ENCODE assay signal across 1 cellular context in the genomic region with DNA sequence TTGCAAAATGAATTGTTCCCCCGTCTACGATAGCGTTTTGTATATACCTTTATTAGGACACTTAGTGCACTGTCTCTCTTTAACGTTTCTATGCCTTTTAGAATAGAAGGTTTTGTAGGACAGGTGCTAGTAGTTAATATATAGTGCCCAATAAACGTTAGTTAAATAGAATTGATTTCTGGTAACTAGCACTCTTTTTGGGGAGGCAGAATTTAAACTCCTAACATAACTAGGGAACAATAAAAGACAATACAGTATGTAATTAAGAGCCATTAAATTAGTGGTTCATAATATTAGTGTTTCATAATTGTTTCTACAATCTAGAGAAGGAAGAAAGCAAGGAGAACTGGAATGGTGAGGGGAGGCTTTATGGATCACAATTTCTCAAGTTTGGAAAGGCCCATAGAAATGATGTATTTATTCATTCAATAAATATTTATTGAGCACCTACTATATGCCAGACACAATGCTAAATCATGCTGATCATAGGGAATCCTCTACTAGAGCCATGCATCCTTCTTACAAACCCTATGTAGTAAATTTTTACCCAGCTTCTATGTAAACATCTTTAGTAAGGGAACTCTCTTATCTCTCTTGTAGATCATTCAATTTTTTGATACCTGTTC.
TF ChIP-seq lines count a peak whose summit lies in the region.

No MANE protein-coding gene starts in this region.

TF ChIP-seq in HCT116, 20 proteins besides CTCF, POLR2A, EP300 and RAD21:
- TF ChIP-seq, protein P1, sequence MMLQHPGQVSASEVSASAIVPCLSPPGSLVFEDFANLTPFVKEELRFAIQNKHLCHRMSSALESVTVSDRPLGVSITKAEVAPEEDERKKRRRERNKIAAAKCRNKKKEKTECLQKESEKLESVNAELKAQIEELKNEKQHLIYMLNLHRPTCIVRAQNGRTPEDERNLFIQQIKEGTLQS (IDR thresholded peaks at IDR 0.05) = no peak
- TF ChIP-seq, protein P2, sequence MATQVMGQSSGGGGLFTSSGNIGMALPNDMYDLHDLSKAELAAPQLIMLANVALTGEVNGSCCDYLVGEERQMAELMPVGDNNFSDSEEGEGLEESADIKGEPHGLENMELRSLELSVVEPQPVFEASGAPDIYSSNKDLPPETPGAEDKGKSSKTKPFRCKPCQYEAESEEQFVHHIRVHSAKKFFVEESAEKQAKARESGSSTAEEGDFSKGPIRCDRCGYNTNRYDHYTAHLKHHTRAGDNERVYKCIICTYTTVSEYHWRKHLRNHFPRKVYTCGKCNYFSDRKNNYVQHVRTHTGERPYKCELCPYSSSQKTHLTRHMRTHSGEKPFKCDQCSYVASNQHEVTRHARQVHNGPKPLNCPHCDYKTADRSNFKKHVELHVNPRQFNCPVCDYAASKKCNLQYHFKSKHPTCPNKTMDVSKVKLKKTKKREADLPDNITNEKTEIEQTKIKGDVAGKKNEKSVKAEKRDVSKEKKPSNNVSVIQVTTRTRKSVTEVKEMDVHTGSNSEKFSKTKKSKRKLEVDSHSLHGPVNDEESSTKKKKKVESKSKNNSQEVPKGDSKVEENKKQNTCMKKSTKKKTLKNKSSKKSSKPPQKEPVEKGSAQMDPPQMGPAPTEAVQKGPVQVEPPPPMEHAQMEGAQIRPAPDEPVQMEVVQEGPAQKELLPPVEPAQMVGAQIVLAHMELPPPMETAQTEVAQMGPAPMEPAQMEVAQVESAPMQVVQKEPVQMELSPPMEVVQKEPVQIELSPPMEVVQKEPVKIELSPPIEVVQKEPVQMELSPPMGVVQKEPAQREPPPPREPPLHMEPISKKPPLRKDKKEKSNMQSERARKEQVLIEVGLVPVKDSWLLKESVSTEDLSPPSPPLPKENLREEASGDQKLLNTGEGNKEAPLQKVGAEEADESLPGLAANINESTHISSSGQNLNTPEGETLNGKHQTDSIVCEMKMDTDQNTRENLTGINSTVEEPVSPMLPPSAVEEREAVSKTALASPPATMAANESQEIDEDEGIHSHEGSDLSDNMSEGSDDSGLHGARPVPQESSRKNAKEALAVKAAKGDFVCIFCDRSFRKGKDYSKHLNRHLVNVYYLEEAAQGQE (IDR thresholded peaks at IDR 0.05; ENCODE audit: low read depth) = no peak
- no peak for TF ChIP-seq ZFX (IDR thresholded peaks at IDR 0.05)
- no peak for TF ChIP-seq EZH2 (IDR thresholded peaks at IDR 0.05)
- no peak for TF ChIP-seq EGR1 (IDR thresholded peaks at IDR 0.05; ENCODE audit: low read depth)
- no peak for TF ChIP-seq ZNF274 (IDR thresholded peaks at IDR 0.05; ENCODE audit: low read depth, low read length)
- no peak for TF ChIP-seq TCF7L2 (IDR thresholded peaks at IDR 0.05; ENCODE audit: borderline replicate concordance, extremely low read depth, insufficient read depth, insufficient read length)
- TF ChIP-seq, protein P3, sequence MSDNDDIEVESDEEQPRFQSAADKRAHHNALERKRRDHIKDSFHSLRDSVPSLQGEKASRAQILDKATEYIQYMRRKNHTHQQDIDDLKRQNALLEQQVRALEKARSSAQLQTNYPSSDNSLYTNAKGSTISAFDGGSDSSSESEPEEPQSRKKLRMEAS (IDR thresholded peaks at IDR 0.05) = no peak
- TF ChIP-seq CBX3 (IDR thresholded peaks at IDR 0.05; ENCODE audit: low read depth) = no peak
- TF ChIP-seq SP1 (IDR thresholded peaks at IDR 0.05; ENCODE audit: low read depth) = no peak
- no peak for TF ChIP-seq POLR2AphosphoS5 (IDR thresholded peaks at IDR 0.05; ENCODE audit: low read depth, low read length)
- TF ChIP-seq SIN3A (IDR thresholded peaks at IDR 0.05; ENCODE audit: low read depth) = no peak
- TF ChIP-seq, protein P4, sequence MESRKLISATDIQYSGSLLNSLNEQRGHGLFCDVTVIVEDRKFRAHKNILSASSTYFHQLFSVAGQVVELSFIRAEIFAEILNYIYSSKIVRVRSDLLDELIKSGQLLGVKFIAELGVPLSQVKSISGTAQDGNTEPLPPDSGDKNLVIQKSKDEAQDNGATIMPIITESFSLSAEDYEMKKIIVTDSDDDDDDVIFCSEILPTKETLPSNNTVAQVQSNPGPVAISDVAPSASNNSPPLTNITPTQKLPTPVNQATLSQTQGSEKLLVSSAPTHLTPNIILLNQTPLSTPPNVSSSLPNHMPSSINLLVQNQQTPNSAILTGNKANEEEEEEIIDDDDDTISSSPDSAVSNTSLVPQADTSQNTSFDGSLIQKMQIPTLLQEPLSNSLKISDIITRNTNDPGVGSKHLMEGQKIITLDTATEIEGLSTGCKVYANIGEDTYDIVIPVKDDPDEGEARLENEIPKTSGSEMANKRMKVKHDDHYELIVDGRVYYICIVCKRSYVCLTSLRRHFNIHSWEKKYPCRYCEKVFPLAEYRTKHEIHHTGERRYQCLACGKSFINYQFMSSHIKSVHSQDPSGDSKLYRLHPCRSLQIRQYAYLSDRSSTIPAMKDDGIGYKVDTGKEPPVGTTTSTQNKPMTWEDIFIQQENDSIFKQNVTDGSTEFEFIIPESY (IDR thresholded peaks at IDR 0.05; ENCODE audit: extremely low read depth, insufficient replicate concordance, low read length) = no peak
- no peak for TF ChIP-seq ELF1 (IDR thresholded peaks at IDR 0.05; ENCODE audit: borderline replicate concordance, low read depth)
- no peak for TF ChIP-seq FOSL1 (IDR thresholded peaks at IDR 0.05; ENCODE audit: low read depth)
- no peak for TF ChIP-seq YY1 (IDR thresholded peaks at IDR 0.05; ENCODE audit: extremely low read depth, insufficient replicate concordance, low read depth, low read length)
- no peak for TF ChIP-seq EZH2phosphoT487 (IDR thresholded peaks at IDR 0.05; ENCODE audit: borderline replicate concordance)
- TF ChIP-seq CEBPB (IDR thresholded peaks at IDR 0.05; ENCODE audit: low read depth) = no peak
